Comparison of ENCODE assay signal across 8 cellular contexts in genomic region chr19:40054632-40055031, GRCh38. TPM values are rescaled to one million over a fixed set of nuclear protein-coding genes. Genes with fewer than 3 reads are reported as not detected.
A peak's percentile ranks its signal among the peaks of the same experiment; 100 is the strongest.
DNase-seq lines count a peak whose midpoint lies in the region; ATAC-seq and TF ChIP-seq lines count a peak whose summit lies in the region.

No MANE protein-coding gene starts in this region.

- no peaks in the 10 kb centered on the region for H3F3A ChIP-seq in neural progenitor cell (ENCODE audit: low read depth)

- H3K27me3 ChIP-seq in neural progenitor cell (no peaks in the 10 kb centered on the region), sigmoid colon (no peaks in the 10 kb centered on the region)

- H3K27ac ChIP-seq in neural progenitor cell: no peak overlapping the region
- no peak overlapping the region for H3K27ac ChIP-seq in sigmoid colon

- peaks cover 0 to 9% of the 10 kb centered on the region in 2 donors for H3K27me3 Mint-ChIP-seq in effector memory CD8-positive, alpha-beta T cell
- H3K27me3 Mint-ChIP-seq in neural progenitor cell (ENCODE audit: insufficient read depth, low read depth): peaks cover 4% of the 10 kb centered on the region

- no peak for TF ChIP-seq POLR2A in NB4 (IDR thresholded peaks at IDR 0.05; ENCODE audit: extremely low read depth, insufficient read length)
- no peak for TF ChIP-seq POLR2A in sigmoid colon (IDR thresholded peaks at IDR 0.05)

- H4K20me1 ChIP-seq in neural progenitor cell (ENCODE audit: low read depth): no peaks in the 10 kb centered on the region

- no peak for ATAC-seq in effector memory CD8-positive, alpha-beta T cell (replicated peaks)
- ATAC-seq in GM18861 (IDR thresholded peaks at IDR 0.05; ENCODE audit: unreplicated experiment): no peak

- H3K36me3 ChIP-seq in ES-I3 (ENCODE audit: insufficient read depth, low read length) (no peaks in the 10 kb centered on the region), neural progenitor cell (no peaks in the 10 kb centered on the region), sigmoid colon (peaks cover 0 to 1% (median under 1%) of the 10 kb centered on the region in 4 donors)

- H3K4me1 ChIP-seq in ES-I3 (ENCODE audit: insufficient read depth, low read length): no peaks in the 10 kb centered on the region
- H3K4me1 ChIP-seq in neural progenitor cell: peaks cover 5% of the 10 kb centered on the region
- peaks cover 0 to 28% (median 14%) of the 10 kb centered on the region in 4 donors for H3K4me1 ChIP-seq in sigmoid colon

- no peak for TF ChIP-seq EP300 in sigmoid colon (IDR thresholded peaks at IDR 0.05)

- H2AFZ ChIP-seq in neural progenitor cell (replicated peaks): no peak overlapping the region

- peaks cover 1% of the 10 kb centered on the region; the same call in 1 of the 2 replicates for H3K9me3 ChIP-seq in ES-I3 (ENCODE audit: control insufficient read depth, insufficient read depth, low read length)
- peaks cover 10% of the 10 kb centered on the region for H3K9me3 ChIP-seq in neural progenitor cell (ENCODE audit: low read depth)
- peaks cover 0 to 6% (median 1%) of the 10 kb centered on the region in 4 donors for H3K9me3 ChIP-seq in sigmoid colon

- H3K4me1 Mint-ChIP-seq in effector memory CD8-positive, alpha-beta T cell (ENCODE audit: low read depth in 2 of 2): peaks cover 41 to 56% of the 10 kb centered on the region in 2 donors
- H3K4me1 Mint-ChIP-seq in neural progenitor cell: peaks cover 19% of the 10 kb centered on the region

- H3K9me3 Mint-ChIP-seq in effector memory CD8-positive, alpha-beta T cell: peaks cover 2 to 12% of the 10 kb centered on the region in 2 donors
- H3K9me3 Mint-ChIP-seq in neural progenitor cell: peaks cover 59% of the 10 kb centered on the region

- TF ChIP-seq CTCF in NB4 (IDR thresholded peaks at IDR 0.05; ENCODE audit: low read depth, low read length) (no peak), neural progenitor cell (IDR thresholded peaks at IDR 0.05) (no peak), sigmoid colon (IDR thresholded peaks at IDR 0.05) (no peak)

- H3K36me3 Mint-ChIP-seq in effector memory CD8-positive, alpha-beta T cell (ENCODE audit: insufficient read depth): peaks cover 9% of the 10 kb centered on the region
- peaks cover 41% of the 10 kb centered on the region for H3K36me3 Mint-ChIP-seq in neural progenitor cell

- H3K9ac ChIP-seq in ES-I3 (ENCODE audit: low read depth, low read length) (peak overlapping the region; percentile 89; the same call in 1 of the 2 replicates), neural progenitor cell (no peak overlapping the region)

- peak overlapping the region; percentile 86 for H3K4me2 ChIP-seq in neural progenitor cell

- H3K4me3 ChIP-seq in NB4 (ENCODE audit: low read depth, low read length) (peak overlapping the region; percentile 83), neural progenitor cell (peak overlapping the region; percentile 92), sigmoid colon (peak overlapping the region in 1 of 4 donors; percentile 76)

- peak overlapping the region; percentile 26 to 59 for H3K27ac Mint-ChIP-seq in effector memory CD8-positive, alpha-beta T cell
- no peak overlapping the region for H3K27ac Mint-ChIP-seq in neural progenitor cell

- peak overlapping the region; percentile 96 to 99 for H3K4me3 Mint-ChIP-seq in effector memory CD8-positive, alpha-beta T cell
- peak overlapping the region; percentile 100 for H3K4me3 Mint-ChIP-seq in neural progenitor cell

- intact Hi-C loops in sigmoid colon (cut with DNase I): no loop called here

- no peak for DNase-seq in NB4 (ENCODE audit: low read depth)
- no peak for DNase-seq in effector memory CD8-positive, alpha-beta T cell
- no peak for DNase-seq in neural progenitor cell (ENCODE audit: low spot score)
- DNase-seq in NCI-H82 (lab: John Stamatoyannopoulos, UW): no peak
- DNase-seq in NCI-H1105 treated with DMSO at 0.1 percent for 48 hours (lab: John Stamatoyannopoulos, UW): no peak
- DNase-seq in sigmoid colon: no peak

- H3K79me2 ChIP-seq in neural progenitor cell (ENCODE audit: low read depth): peaks cover 55% of the 10 kb centered on the region

- 94 to 96% methylated on average over 9 of the region's 9 CpGs for WGBS in sigmoid colon, 2 donors

RNA-seq across cellular contexts. Expression of gene ZNF780B, which starts 1.4 kb away (rescaled TPM):
- 20.3 and 30.5 TPM in 2 replicates for total RNA-seq in neural progenitor cell (ENCODE audit: low replicate concordance)
- 10 to 100 TPM; 16.0 to 30.7 (median 22.7) TPM for total RNA-seq in sigmoid colon
- 1 to 10 TPM in 2 of 3 donors, under 1 TPM in 1; 0.69 to 7.5 (median 3.0) TPM for polyA plus RNA-seq in sigmoid colon

RNA-seq across cellular contexts. Expression of gene ZNF780A, which starts 36.1 kb away (rescaled TPM):
- total RNA-seq in neural progenitor cell (ENCODE audit: low replicate concordance) (30.2 and 32.9 TPM in 2 replicates), sigmoid colon (10 to 100 TPM; 10.3 to 15.8 (median 13.1) TPM)
- 10 to 100 TPM; 10.8 to 13.6 (median 13.6) TPM for polyA plus RNA-seq in sigmoid colon

RNA-seq across cellular contexts. Expression of gene ZNF546, which starts 57.8 kb away (rescaled TPM):
- total RNA-seq in neural progenitor cell (ENCODE audit: low replicate concordance) (5.0 and 8.2 TPM in 2 replicates), sigmoid colon (10 to 100 TPM in 1 of 4 donors, 1 to 10 TPM in 3; 6.0 to 12.8 (median 8.3) TPM)
- polyA plus RNA-seq in sigmoid colon: 1 to 10 TPM in 2 of 3 donors, under 1 TPM in 1; 0.69 to 2.1 (median 1.2) TPM
